In the genomic region with DNA sequence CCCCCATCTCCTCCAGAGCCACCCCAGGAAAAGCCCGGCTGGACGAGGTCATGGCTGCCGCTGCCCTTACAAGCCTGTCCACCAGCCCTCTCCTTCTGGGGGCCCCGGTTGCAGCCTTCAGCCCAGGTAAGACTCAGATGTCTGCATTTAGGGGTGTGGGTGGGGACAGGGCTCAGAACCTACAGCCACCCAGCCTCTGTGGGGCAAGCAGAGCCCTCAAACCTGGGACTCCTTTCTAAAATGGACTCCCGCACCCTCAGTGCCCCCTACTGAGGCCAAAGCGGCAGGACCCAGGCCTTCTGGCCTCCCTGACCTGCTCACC, we compare ENCODE assay signal across 8 cellular contexts. TPM values are rescaled to one million over a fixed set of nuclear protein-coding genes. Genes with fewer than 3 reads are reported as not detected.
A peak's percentile ranks its signal among the peaks of the same experiment; 100 is the strongest.
DNase-seq lines count a peak whose midpoint lies in the region; TF ChIP-seq lines count a peak whose summit lies in the region.

No MANE protein-coding gene starts in this region.

- H3K36me3 Mint-ChIP-seq in CD8-positive, alpha-beta memory T cell, result peaks cover 0 to 17% (median 0%) of the 10 kb centered on the region in 3 donors

- peak overlapping the region; percentile 38 for H3K27ac ChIP-seq in CD8-positive, alpha-beta memory T cell (ENCODE audit: low read depth, low read length)
- H3K27ac ChIP-seq in RWPE1 (peak overlapping the region; percentile 99), esophagus (ENCODE audit: low read depth in 2 of 2, low read length in 1 of 2) (peak overlapping the region; percentile 93 to 96), prostate gland (peak overlapping the region; percentile 96)

- POLR2A ChIA-PET in CD8-positive, alpha-beta memory T cell (lab: Charles Lee), result interaction anchor here (0.6 to 1.7 kb wide), 5 partner anchors 9 to 41 kb away, joined by 4 to 16 read pairs (median 5); partner anchors contain the start of genes ARFRP1 and ZGPAT
- POLR2A ChIA-PET in RWPE1 (lab: Yijun Ruan, JAX; ENCODE audit: low non-redundant PET), result interaction anchor here (0.5 to 0.9 kb wide), 3 partner anchors 25 to 195 kb away, joined by 3 to 4 read pairs (median 3); no protein-coding TSS in a partner anchor

- H3K4me3 Mint-ChIP-seq in CD8-positive, alpha-beta memory T cell, result peak overlapping the region in 6 of 7 donors; percentile 41 to 87 (median 62)

- peaks cover 11% of the 10 kb centered on the region for H3K36me3 ChIP-seq in CD8-positive, alpha-beta memory T cell (ENCODE audit: insufficient read depth, low read length)
- H3K36me3 ChIP-seq in esophagus (ENCODE audit: control insufficient read depth in 2 of 2, insufficient read depth in 2 of 2, low read length in 1 of 2) (peaks cover 0 to 11% of the 10 kb centered on the region in 2 donors), prostate gland (no peaks in the 10 kb centered on the region)

- no peaks in the 10 kb centered on the region for H3K9me3 Mint-ChIP-seq in CD8-positive, alpha-beta memory T cell

- H3K9me3 ChIP-seq in CD8-positive, alpha-beta memory T cell (ENCODE audit: low read length), result no peaks in the 10 kb centered on the region
- H3K9me3 ChIP-seq in esophagus (ENCODE audit: control insufficient read depth in 2 of 2, insufficient read depth in 1 of 2, low read depth in 1 of 2, low read length in 1 of 2) (no peaks in the 10 kb centered on the region), prostate gland (no peaks in the 10 kb centered on the region)

- H3K27me3 Mint-ChIP-seq in CD8-positive, alpha-beta memory T cell, result peaks cover 0 to 2% of the 10 kb centered on the region in 2 donors

- H3K4me1 ChIP-seq in CD8-positive, alpha-beta memory T cell (ENCODE audit: insufficient read depth, low read length), result peaks cover 19% of the 10 kb centered on the region
- peaks cover 6 to 22% of the 10 kb centered on the region in 2 donors for H3K4me1 ChIP-seq in esophagus (ENCODE audit: control insufficient read depth in 2 of 2, insufficient read depth in 2 of 2, low read length in 1 of 2)
- peaks cover 35% of the 10 kb centered on the region for H3K4me1 ChIP-seq in prostate gland (replicated peaks)

- H3K4me3 ChIP-seq in CD8-positive, alpha-beta memory T cell (ENCODE audit: low read length), result no peak overlapping the region
- H3K4me3 ChIP-seq in esophagus (ENCODE audit: low read depth in 1 of 2, low read length in 2 of 2), result peak overlapping the region in 1 of 2 donors; percentile 63
- peak overlapping the region; percentile 72 to 75 for H3K4me3 ChIP-seq in prostate gland

- peak overlapping the region in 2 of 8 donors; percentile 33 to 89 for H3K27ac Mint-ChIP-seq in CD8-positive, alpha-beta memory T cell

- intact Hi-C loops in prostate gland (cut with DNase I), result loop anchor here (2.0 to 10.0 kb wide), 2 partner anchors 115 to 223 kb away; partner anchors contain the start of genes GMEB2 and ZNF512B

- no peak for TF ChIP-seq CTCF in RWPE1 (conservative IDR thresholded peaks at IDR 0.05; ENCODE audit: low read depth)
- no peak for TF ChIP-seq CTCF in prostate gland (IDR thresholded peaks at IDR 0.05)

- H3K27me3 ChIP-seq in CD8-positive, alpha-beta memory T cell (ENCODE audit: insufficient read depth, low read length, poor library complexity, severe bottlenecking), result no peaks in the 10 kb centered on the region
- H3K27me3 ChIP-seq in esophagus (ENCODE audit: control insufficient read depth in 1 of 2, insufficient read depth in 2 of 2, low read length in 2 of 2), result no peaks in the 10 kb centered on the region
- H3K27me3 ChIP-seq in prostate gland (replicated peaks; ENCODE audit: insufficient read depth), result no peaks in the 10 kb centered on the region

- 23 to 31% methylated on average over 6 of the region's 6 CpGs for WGBS in esophagus, 2 donors
- WGBS in prostate gland, result 30% methylated on average over 4 of the region's 6 CpGs

- CTCF ChIA-PET in CD8-positive, alpha-beta memory T cell (lab: Charles Lee), result interaction anchor here (0.8 to 2.4 kb wide), 5 partner anchors 10 to 46 kb away, joined by 3 to 21 read pairs (median 6); partner anchors contain the start of genes ARFRP1 and ZGPAT
- CTCF ChIA-PET in RWPE1 (lab: Yijun Ruan, JAX), result interaction anchor here (1.0 to 1.3 kb wide), 3 partner anchors 34 to 297 kb away, joined by 3 to 4 read pairs (median 3); partner anchors contain the start of gene ARFRP1

- TF ChIP-seq POLR2A in prostate gland (IDR thresholded peaks at IDR 0.05), result no peak

- no peak for DNase-seq in CD8-positive, alpha-beta memory T cell
- no peak for DNase-seq in RWPE1 (ENCODE audit: low spot score)
- DNase-seq in prostate gland (ENCODE audit: low spot score), result no peak
- DNase-seq in mesenteric fat pad (ENCODE audit: low spot score), result no peak
- no peak for DNase-seq in HUDEP-2 (lab: John Stamatoyannopoulos, UW; ENCODE audit: unreplicated experiment in 76 of 76)
- no peak for DNase-seq in LoVo (ENCODE audit: low spot score)
- DNase-seq in DMS79 (lab: John Stamatoyannopoulos, UW), result no peak

- H3K4me1 Mint-ChIP-seq in CD8-positive, alpha-beta memory T cell, result peaks cover 1 to 14% (median 4%) of the 10 kb centered on the region in 3 donors

RNA-seq across cellular contexts. Expression of gene SLC2A4RG, which starts 1.7 kb away (rescaled TPM):
- 10 to 100 TPM; 37.5 to 40.6 TPM for total RNA-seq in CD8-positive, alpha-beta memory T cell
- polyA plus RNA-seq in CD8-positive, alpha-beta memory T cell, result 7.8 TPM
- polyA plus RNA-seq in esophagus, result 10 to 100 TPM; 43.8 to 77.5 TPM
- total RNA-seq in prostate gland (100 to 1,000 TPM; 140 to 155 TPM), mesenteric fat pad (62.0 TPM)

RNA-seq across cellular contexts. Expression of gene LIME1, which starts 4.9 kb away (rescaled TPM):
- total RNA-seq in CD8-positive, alpha-beta memory T cell, result 10 to 100 TPM; 18.4 to 19.6 TPM
- polyA plus RNA-seq in CD8-positive, alpha-beta memory T cell, result 366 TPM
- polyA plus RNA-seq in esophagus, result 10 to 100 TPM; 12.6 to 24.5 TPM
- 10 to 100 TPM; 35.0 to 44.4 TPM for total RNA-seq in prostate gland
- total RNA-seq in mesenteric fat pad, result 6.5 TPM

RNA-seq across cellular contexts. Expression of gene ZGPAT, which starts 33.5 kb away (rescaled TPM):
- 10 to 100 TPM; 29.7 to 29.9 TPM for total RNA-seq in CD8-positive, alpha-beta memory T cell
- 77.5 TPM for polyA plus RNA-seq in CD8-positive, alpha-beta memory T cell
- 10 to 100 TPM; 24.4 to 38.9 TPM for polyA plus RNA-seq in esophagus
- total RNA-seq in prostate gland (10 to 100 TPM; 29.3 to 55.5 TPM), mesenteric fat pad (26.7 TPM)

RNA-seq across cellular contexts. Expression of gene ARFRP1, which starts 33.5 kb away (rescaled TPM):
- 10 to 100 TPM; 63.7 to 72.8 TPM for total RNA-seq in CD8-positive, alpha-beta memory T cell
- 73.9 TPM for polyA plus RNA-seq in CD8-positive, alpha-beta memory T cell
- polyA plus RNA-seq in esophagus, result 10 to 100 TPM; 33.9 to 35.4 TPM
- total RNA-seq in prostate gland (10 to 100 TPM; 36.8 to 50.8 TPM), mesenteric fat pad (47.3 TPM)

RNA-seq across cellular contexts. Expression of gene TNFRSF6B, which starts 44.9 kb away (rescaled TPM):
- not detected for total RNA-seq in CD8-positive, alpha-beta memory T cell
- polyA plus RNA-seq in CD8-positive, alpha-beta memory T cell, result 0.22 TPM
- polyA plus RNA-seq in esophagus, result 10 to 100 TPM in 1 of 2 donors, 1 to 10 TPM in 1; 2.6 to 15.2 TPM
- 10 to 100 TPM in 1 of 2 donors, 1 to 10 TPM in 1; 6.7 to 12.2 TPM for total RNA-seq in prostate gland
- total RNA-seq in mesenteric fat pad, result 4.7 TPM

Comparison
In these comparisons a context has a peak if more than half of its experiments do, and no peak if none do; other contexts are left out.
1. H3K27ac ChIP-seq: peak in every context shown above with its lines; median percentile 99 in RWPE1; 96 in prostate gland; 94 in esophagus; 38 in CD8-positive, alpha-beta memory T cell.